Comparison of ENCODE assay signal across 15 cellular contexts in genomic region chrX:29903365-29903764, GRCh38.
DNase-seq lines count a peak whose midpoint lies in the region; ATAC-seq, FAIRE-seq and TF ChIP-seq lines count a peak whose summit lies in the region.
"Had no signal": no experiment of that assay in that cellular context is flagged by ENCODE, and none has a peak within 500 bp of the region (broad histone marks: within the 10 kb centered on the region; RNA-seq: fewer than 3 reads in every experiment).

No MANE protein-coding gene starts in this region.

- H3K27me3 ChIP-seq in AG04450 (ENCODE audit: control insufficient read depth, insufficient read depth, low read length) = no peaks in the 10 kb centered on the region
- H3K27me3 ChIP-seq in kidney epithelial cell (ENCODE audit: control insufficient read depth, insufficient read depth, low read length) = no peaks in the 10 kb centered on the region
- H3K27me3 ChIP-seq: tibial nerve had no signal

- no peak for TF ChIP-seq POLR2A in GM18505 (IDR thresholded peaks at IDR 0.05; ENCODE audit: borderline replicate concordance, extremely low read depth, insufficient read depth, insufficient read length)

- H3K27ac ChIP-seq in AG04450 (ENCODE audit: low read depth, low read length) (no peak overlapping the region), coronary artery (no peak overlapping the region)
- H3K27ac ChIP-seq: tibial nerve had no signal

- no peaks in the 10 kb centered on the region for H3K27me3 Mint-ChIP-seq in stimulated activated naive CD8-positive, alpha-beta T cell treated with anti-CD3 and anti-CD28 coated beads, Interleukin-15, amount 100 ng/mL, for 72 hours
- H3K27me3 Mint-ChIP-seq: CD4-positive, alpha-beta memory T cell; effector memory CD8-positive, alpha-beta T cell had no signal

- H3K4me3 ChIP-seq in AG04450 (ENCODE audit: low read depth, low read length) (no peak overlapping the region), kidney epithelial cell (ENCODE audit: low read depth, low read length) (no peak overlapping the region), coronary artery (no peak overlapping the region)
- H3K4me3 ChIP-seq: tibial nerve had no signal

- no peak overlapping the region for H3K4me3 Mint-ChIP-seq in stimulated activated naive CD8-positive, alpha-beta T cell treated with anti-CD3 and anti-CD28 coated beads, Interleukin-15, amount 100 ng/mL, for 72 hours
- H3K4me3 Mint-ChIP-seq: CD4-positive, alpha-beta memory T cell; effector memory CD8-positive, alpha-beta T cell had no signal

- no peak for ATAC-seq in GM18505 (IDR thresholded peaks at IDR 0.05; ENCODE audit: unreplicated experiment)
- ATAC-seq in stimulated activated naive CD8-positive, alpha-beta T cell treated with anti-CD3 and anti-CD28 coated beads, Interleukin-15, amount 100 ng/mL, for 72 hours = no peak
- ATAC-seq: effector memory CD8-positive, alpha-beta T cell had no signal

- TF ChIP-seq CTCF in AG04450 (IDR thresholded peaks at IDR 0.05; ENCODE audit: low read depth, low read length) (peak; percentile 54), kidney epithelial cell (IDR thresholded peaks at IDR 0.05; ENCODE audit: insufficient read depth, low read length, poor library complexity, severe bottlenecking) (peak; percentile 37), coronary artery (IDR thresholded peaks at IDR 0.05) (no peak)

- H3K9me3 ChIP-seq in AG04450 (ENCODE audit: control insufficient read depth, insufficient read depth, low read length) = no peaks in the 10 kb centered on the region
- H3K9me3 ChIP-seq: tibial nerve had no signal

- CTCF ChIA-PET in AG04450 (lab: Charles Lee) = interaction anchor here (0.7 to 1.5 kb wide), 9 partner anchors 8 to 1312 kb away, joined by 3 to 6 read pairs (median 3); no protein-coding TSS in a partner anchor

- FAIRE-seq in HTR-8/SVneo (lab: Jason Lieb, UNC) = no peak
- FAIRE-seq: GM12891 had no signal

- no peaks in the 10 kb centered on the region for H3K9me3 Mint-ChIP-seq in stimulated activated naive CD8-positive, alpha-beta T cell treated with anti-CD3 and anti-CD28 coated beads, Interleukin-15, amount 100 ng/mL, for 72 hours
- H3K9me3 Mint-ChIP-seq: effector memory CD8-positive, alpha-beta T cell had no signal

- H3K4me1 Mint-ChIP-seq in stimulated activated naive CD8-positive, alpha-beta T cell treated with anti-CD3 and anti-CD28 coated beads, Interleukin-15, amount 100 ng/mL, for 72 hours = no peaks in the 10 kb centered on the region
- H3K4me1 Mint-ChIP-seq: CD4-positive, alpha-beta memory T cell had no signal

- DNase-seq in AG04450 (ENCODE audit: low read depth, low spot score) (no peak), HTR-8/SVneo (ENCODE audit: insufficient read length, low spot score) (peak; percentile 18), astrocyte of the hippocampus (ENCODE audit: low read depth, low spot score) (peak; percentile 5), kidney epithelial cell (ENCODE audit: low read depth) (no peak), HK-2 (ENCODE audit: unreplicated experiment) (no peak), coronary artery (ENCODE audit: low spot score) (no peak)
- no peak for DNase-seq in stimulated activated naive CD8-positive, alpha-beta T cell treated with anti-CD3 and anti-CD28 coated beads, Interleukin-15, amount 100 ng/mL, for 72 hours
- DNase-seq: activated CD4-positive, alpha-beta T cell treated with anti-CD3 and anti-CD28 coated beads for 4 hours; CD4-positive, alpha-beta memory T cell; effector memory CD8-positive, alpha-beta T cell; NCI-H2081 treated with DMSO at 0.1 percent for 48 hours; posterior cingulate gyrus had no signal

- H3K36me3 ChIP-seq in kidney epithelial cell (ENCODE audit: control insufficient read depth, insufficient read depth, low read length) = no peaks in the 10 kb centered on the region
- H3K36me3 ChIP-seq: tibial nerve had no signal

- no peak overlapping the region for H3K27ac Mint-ChIP-seq in stimulated activated naive CD8-positive, alpha-beta T cell treated with anti-CD3 and anti-CD28 coated beads, Interleukin-15, amount 100 ng/mL, for 72 hours
- H3K27ac Mint-ChIP-seq: effector memory CD8-positive, alpha-beta T cell had no signal

- POLR2A ChIA-PET in AG04450 (lab: Yijun Ruan, JAX) = no interaction called here

Comparison
In these comparisons a context has a peak if more than half of its experiments do, and no peak if none do; other contexts are left out.
1. DNase-seq: peak in HTR-8/SVneo (single experiment) and astrocyte of the hippocampus (single experiment); none in AG04450 (single experiment), kidney epithelial cell (single experiment), stimulated activated naive CD8-positive, alpha-beta T cell treated with anti-CD3 and anti-CD28 coated beads, Interleukin-15, amount 100 ng/mL, for 72 hours (0 of 2), HK-2 (single experiment) and coronary artery (single experiment).